ENCODE assay signal across 23 cellular contexts in genomic region chr1:174960362-174960761, GRCh38. TPM values are rescaled to one million over a fixed set of nuclear protein-coding genes. Genes with fewer than 3 reads are reported as not detected.
A peak's percentile ranks its signal among the peaks of the same experiment; 100 is the strongest.
DNase-seq lines count a peak whose midpoint lies in the region; ATAC-seq, FAIRE-seq and TF ChIP-seq lines count a peak whose summit lies in the region.
"Had no signal": no experiment of that assay in that cellular context is flagged by ENCODE, and none has a peak within 500 bp of the region (broad histone marks: within the 10 kb centered on the region; RNA-seq: fewer than 3 reads in every experiment).

No MANE protein-coding gene starts in this region.

- H3K9me3 Mint-ChIP-seq in CD14-positive monocyte: no peaks in the 10 kb centered on the region
- H3K9me3 Mint-ChIP-seq in CD8-positive, alpha-beta T cell: no peaks in the 10 kb centered on the region
- H3K9me3 Mint-ChIP-seq: CD4-positive, CD25-positive, alpha-beta regulatory T cell; CD8-positive, alpha-beta memory T cell; GM23338; HFFc6 had no signal

- no peak overlapping the region for H2AFZ ChIP-seq in K562 (ENCODE audit: low read depth, low read length)
- H2AFZ ChIP-seq: GM23338 had no signal

- no peak for FAIRE-seq in K562 (lab: Jason Lieb, UNC)
- no peak for FAIRE-seq in D721Med (lab: Jason Lieb, UNC)
- FAIRE-seq: A549, GM12891, GM18507, H54 had no signal

- no peaks in the 10 kb centered on the region for H3K27me3 ChIP-seq in CD8-positive, alpha-beta T cell (ENCODE audit: insufficient read depth, low read length)
- H3K27me3 ChIP-seq in K562 (ENCODE audit: control insufficient read depth in 2 of 2, insufficient read depth in 2 of 2, low read length in 2 of 2): no peaks in the 10 kb centered on the region
- H3K27me3 ChIP-seq: BE2C; BLaER1 treated with 17β-estradiol and CSF1 and Interleukin-3, amounts not matched to agents 10 nM and 100 nM had no signal

- no peaks in the 10 kb centered on the region for H3K27me3 Mint-ChIP-seq in CD14-positive monocyte (ENCODE audit: low read depth in 3 of 3)
- H3K27me3 Mint-ChIP-seq in CD8-positive, alpha-beta T cell (ENCODE audit: low read depth): no peaks in the 10 kb centered on the region
- H3K27me3 Mint-ChIP-seq: CD4-positive, CD25-positive, alpha-beta regulatory T cell; CD8-positive, alpha-beta memory T cell had no signal

- DNase-seq in CD14-positive monocyte (ENCODE audit: low spot score) (no peak), K562 (ENCODE audit: extremely low read depth in 1 of 4, low spot score in 3 of 4) (no peak), SW480 (ENCODE audit: low spot score) (no peak), D721Med (ENCODE audit: insufficient read length, low spot score) (no peak)
- DNase-seq in CD8-positive, alpha-beta T cell: no peak
- DNase-seq: 8988T; ACHN; AML-193; BE2C; CD4-positive, CD25-positive, alpha-beta regulatory T cell; CD8-positive, alpha-beta memory T cell; DMS53; DMS79 treated with DMSO at 0.1 percent for 48 hours; GF-D8; HFFc6 had no signal

- H3K4me3 ChIP-seq in CD8-positive, alpha-beta T cell (ENCODE audit: low read depth, low read length): no peak overlapping the region
- H3K4me3 ChIP-seq in K562: no peak overlapping the region
- H3K4me3 ChIP-seq: A549; BLaER1 treated with 17β-estradiol and CSF1 and Interleukin-3, amounts not matched to agents 10 nM and 100 nM; GM23338; HAP-1 had no signal

- BruUV-seq in K562 (replicated peaks; lab: Mats Ljungman, UMichigan): no TSS peak

- TF ChIP-seq POLR2A in K562 (conservative IDR thresholded peaks at IDR 0.05): no peak

- peak overlapping the region; percentile 65 to 92 (median 79) for H3K27ac Mint-ChIP-seq in CD14-positive monocyte
- H3K27ac Mint-ChIP-seq in CD8-positive, alpha-beta T cell: peak overlapping the region; percentile 20
- H3K27ac Mint-ChIP-seq: CD8-positive, alpha-beta memory T cell; GM23338; HFFc6 had no signal

- H3K4me1 ChIP-seq in CD8-positive, alpha-beta T cell (ENCODE audit: insufficient read depth, low read length): peaks cover 31% of the 10 kb centered on the region
- peaks cover 0 to 27% of the 10 kb centered on the region in 2 experiments; a peak in 3 of 5 replicates for H3K4me1 ChIP-seq in K562 (replicated peaks in 1 of 2; ENCODE audit: control insufficient read depth in 2 of 2, insufficient read depth in 2 of 2, low read length in 2 of 2)
- H3K4me1 ChIP-seq: A549, HAP-1 had no signal

- no peak overlapping the region for H3K9ac ChIP-seq in K562 (ENCODE audit: insufficient read depth in 1 of 2, low read depth in 2 of 2, low read length in 2 of 2)
- H3K9ac ChIP-seq: BLaER1 treated with 17β-estradiol and CSF1 and Interleukin-3, amounts not matched to agents 10 nM and 100 nM had no signal

- H3K27ac ChIP-seq in CD8-positive, alpha-beta T cell (ENCODE audit: low read depth, low read length): no peak overlapping the region
- H3K27ac ChIP-seq in K562 (ENCODE audit: extremely low read depth, low read depth, low read length): no peak overlapping the region
- H3K27ac ChIP-seq: A549; BLaER1 treated with 17β-estradiol and CSF1 and Interleukin-3, amounts not matched to agents 10 nM and 100 nM had no signal

- no peak for TF ChIP-seq RAD21 in K562 (CRISPR knock-in tag; conservative IDR thresholded peaks at IDR 0.05 in 1 of 2, IDR thresholded peaks at IDR 0.05 in 1 of 2)

- TF ChIP-seq CTCF in CD14-positive monocyte (IDR thresholded peaks at IDR 0.05): no peak
- TF ChIP-seq CTCF in CD8-positive, alpha-beta T cell (IDR thresholded peaks at IDR 0.05): no peak
- TF ChIP-seq CTCF in K562 (IDR thresholded peaks at IDR 0.05 in 2 of 3, conservative IDR thresholded peaks at IDR 0.05 in 1 of 3; ENCODE audit: insufficient read depth in 2 of 3, low read depth in 1 of 3, low read length in 3 of 3): no peak
- TF ChIP-seq CTCF in D721Med (IDR thresholded peaks at IDR 0.05; ENCODE audit: insufficient read depth, missing control alignments): no peak

- no peaks in the 10 kb centered on the region for H3K79me2 ChIP-seq in K562 (ENCODE audit: control insufficient read depth, insufficient read depth, low read length)

- intact Hi-C loops in CD14-positive monocyte (cut with micrococcal nuclease): no loop called here
- intact Hi-C loops in CD8-positive, alpha-beta T cell (cut with DNase I, micrococcal nuclease): loop anchor here in 1 of 2 experiments (10.0 kb wide), 1 partner anchor 1096 kb away; the partner anchor contains the start of genes GAS5 and ZBTB37
- intact Hi-C loops in K562 (cut with micrococcal nuclease): no loop called here

- no peaks in the 10 kb centered on the region for H4K20me1 ChIP-seq in K562 (replicated peaks; ENCODE audit: control insufficient read depth, insufficient read depth, low read length)
- H4K20me1 ChIP-seq: BLaER1 treated with 17β-estradiol and CSF1 and Interleukin-3, amounts not matched to agents 10 nM and 100 nM had no signal

- H3K36me3 Mint-ChIP-seq in CD14-positive monocyte: peaks cover 7% of the 10 kb centered on the region in 2 donors
- H3K36me3 Mint-ChIP-seq in CD8-positive, alpha-beta T cell: peaks cover 10% of the 10 kb centered on the region

- no peaks in the 10 kb centered on the region for H3K36me3 ChIP-seq in CD8-positive, alpha-beta T cell (ENCODE audit: insufficient read depth, low read length)
- H3K36me3 ChIP-seq in K562 (ENCODE audit: control insufficient read depth, insufficient read depth, low read length): no peaks in the 10 kb centered on the region
- H3K36me3 ChIP-seq: BE2C, HAP-1 had no signal

- H3K9me1 ChIP-seq in K562 (ENCODE audit: control insufficient read depth, insufficient read depth, low read length): no peaks in the 10 kb centered on the region

- 62% methylated on average over 2 of the region's 2 CpGs for WGBS in K562 (ENCODE audit: insufficient coverage, low coverage, missing lambda C conversion rate)

- H3K4me3 Mint-ChIP-seq in CD14-positive monocyte: peak overlapping the region in 1 of 2 donors; percentile 69
- H3K4me3 Mint-ChIP-seq in CD8-positive, alpha-beta T cell: no peak overlapping the region
- H3K4me3 Mint-ChIP-seq: CD8-positive, alpha-beta memory T cell; GM23338; HFFc6 had no signal

- CTCF ChIA-PET in CD8-positive, alpha-beta T cell (lab: Charles Lee): interaction anchor here (0.6 kb wide), 1 partner anchor 32 kb away, joined by 3 read pairs; no protein-coding TSS in a partner anchor
- CTCF ChIA-PET in K562 (lab: Yijun Ruan, JAX; ENCODE audit: low intra/inter-chr PET ratio): no interaction called here

- no peaks in the 10 kb centered on the region for H3K9me3 ChIP-seq in CD8-positive, alpha-beta T cell (ENCODE audit: low read length)
- H3K9me3 ChIP-seq in K562 (replicated peaks; ENCODE audit: control insufficient read depth, insufficient read depth, low read depth, low read length): no peaks in the 10 kb centered on the region
- H3K9me3 ChIP-seq: A549; BE2C; BLaER1 treated with 17β-estradiol and CSF1 and Interleukin-3, amounts not matched to agents 10 nM and 100 nM; HAP-1 had no signal

- H3K4me2 ChIP-seq in K562 (ENCODE audit: insufficient read depth, low read length): no peak overlapping the region
- H3K4me2 ChIP-seq: A549, GM23338 had no signal

- POLR2A ChIA-PET in CD8-positive, alpha-beta T cell (lab: Charles Lee): interaction anchor here (1.0 kb wide), 1 partner anchor 22 kb away, joined by 3 read pairs; no protein-coding TSS in a partner anchor
- POLR2A ChIA-PET in K562 (lab: Yijun Ruan, JAX): no interaction called here

- peaks cover 45% of the 10 kb centered on the region for H3K4me1 Mint-ChIP-seq in CD14-positive monocyte
- H3K4me1 Mint-ChIP-seq in CD8-positive, alpha-beta T cell (ENCODE audit: low read depth): peaks cover 34% of the 10 kb centered on the region

- no peak for TF ChIP-seq EP300 in K562 (IDR thresholded peaks at IDR 0.05; ENCODE audit: low read length)

- in situ Hi-C loops in K562 (cut with MboI): no loop called here

- no peak for ATAC-seq in CD8-positive, alpha-beta T cell
- ATAC-seq in K562 (no peak), GM19395 (IDR thresholded peaks at IDR 0.05; ENCODE audit: unreplicated experiment) (no peak)
- ATAC-seq: A549, GM23338 had no signal

TF ChIP-seq in K562, 482 proteins besides CTCF, POLR2A, EP300 and RAD21 (continues in another document):
- TF ChIP-seq CGGBP1 (CRISPR knock-in tag; IDR thresholded peaks at IDR 0.05) (no peak), ZNF778 (CRISPR knock-in tag; IDR thresholded peaks at IDR 0.05) (no peak), ZNF696 (CRISPR knock-in tag; conservative IDR thresholded peaks at IDR 0.05) (no peak), VEZF1 (CRISPR knock-in tag; IDR thresholded peaks at IDR 0.05) (no peak)

RNA-seq across cellular contexts. Expression of gene CACYBP, which starts 39.4 kb away (rescaled TPM):
- polyA plus RNA-seq in CD14-positive monocyte: 10 to 100 TPM; 74.8 to 86.9 TPM
- 100 to 1,000 TPM; 105 to 122 TPM for total RNA-seq in CD8-positive, alpha-beta T cell
- 23.3 and 112 TPM in 2 replicates for total RNA-seq in K562 (2011; cell fraction: chromatin; rRNA removed; ENCODE audit: low replicate concordance)
- total RNA-seq in K562 (2011; cell fraction: nucleolus; rRNA removed): 24.3 and 27.0 TPM in 2 replicates
- 34.6 and 38.8 TPM in 2 replicates for total RNA-seq in K562 (2011; cell fraction: nucleoplasm; rRNA removed)
- total RNA-seq in K562 (2014; rRNA removed): 696 and 1,428 TPM in 2 replicates
- total RNA-seq in K562 (2014; rRNA removed; fragmentation: Illumina TruSeq; extraction: Trizol): 461 and 476 TPM in 2 replicates
- 488 and 504 TPM in 2 replicates for total RNA-seq in K562 (2015; rRNA removed; fragmentation: Illumina TruSeq; extraction: Trizol)
- total RNA-seq in K562 (2021): 337 and 346 TPM in 2 replicates
- 96.9 and 147 TPM in 2 replicates for polyA plus RNA-seq in K562 (2011; rRNA removed)
- 33.9 and 55.7 TPM in 2 replicates for polyA plus RNA-seq in K562 (2011; cell fraction: cytosol; rRNA removed)
- polyA plus RNA-seq in K562 (2011; cell fraction: nucleus; rRNA removed): 25.6 and 30.5 TPM in 2 replicates
- polyA plus RNA-seq in K562 (2012): 217 and 328 TPM in 2 replicates
- 455 and 517 TPM in 2 replicates for polyA plus RNA-seq in K562 (2014; fragmentation: Illumina TruSeq; extraction: Trizol)
- polyA plus RNA-seq in K562 (2014; fragmentation: Nextera tagmentation; extraction: Ambion mirVana): 100 to 1,000 TPM; 468 to 510 TPM
- polyA plus RNA-seq in K562 (2014; rRNA removed): 1,244 and 1,576 TPM in 2 replicates
- polyA minus RNA-seq in K562 (2011; rRNA and poly(A)+ RNA removed): 106 and 118 TPM in 2 replicates
- polyA minus RNA-seq in K562 (2011; cell fraction: cytosol; rRNA and poly(A)+ RNA removed): 54.5 and 56.8 TPM in 2 replicates
- polyA minus RNA-seq in K562 (2011; cell fraction: nucleus; rRNA and poly(A)+ RNA removed): 30.0 and 70.6 TPM in 2 replicates
